Comparison of ENCODE assay signal across 36 cellular contexts in genomic region chr14:89369656-89370055, GRCh38. TPM values are rescaled to one million over a fixed set of nuclear protein-coding genes. Genes with fewer than 3 reads are reported as not detected.
A peak's percentile ranks its signal among the peaks of the same experiment; 100 is the strongest.
DNase-seq lines count a peak whose midpoint lies in the region; ATAC-seq, FAIRE-seq and TF ChIP-seq lines count a peak whose summit lies in the region.
"Had no signal": no experiment of that assay in that cellular context is flagged by ENCODE, and none has a peak within 500 bp of the region (broad histone marks: within the 10 kb centered on the region; RNA-seq: fewer than 3 reads in every experiment).

No MANE protein-coding gene starts in this region.

- no peak overlapping the region for H3K4me3 ChIP-seq in left ventricle myocardium inferior
- H3K4me3 ChIP-seq: HAP-1, K562, ovary, testis, uterus had no signal

- no peak for ATAC-seq in left cardiac atrium
- ATAC-seq in WTC11, result no peak
- ATAC-seq in naive B cell (ENCODE audit: low read depth in 2 of 2), result no peak
- ATAC-seq in activated CD4-positive, CD25-positive, alpha-beta regulatory T cell treated with anti-CD3 and anti-CD28 coated beads, Interleukin-2, amount 50 U/mL, for 24 hours, result no peak
- ATAC-seq in HG03520 (IDR thresholded peaks at IDR 0.05; ENCODE audit: unreplicated experiment), result no peak
- ATAC-seq: activated T-helper 17 cell treated with anti-CD3 and anti-CD28 coated beads, Interleukin-2, amount 50 U/mL, for 72 hours; K562; PC-3; right cardiac atrium; SK-N-SH treated with all-trans-retinoic acid at 6 μM for 48 hours had no signal

- peak overlapping the region; percentile 37 for H3K27ac ChIP-seq in left ventricle myocardium inferior (replicated peaks)
- H3K27ac ChIP-seq: ovary, testis, uterus, WERI-Rb-1 had no signal

- H3K27me3 ChIP-seq in left ventricle myocardium inferior (ENCODE audit: low read depth), result no peaks in the 10 kb centered on the region
- H3K27me3 ChIP-seq: ovary, testis, uterus had no signal

- H3K36me3 ChIP-seq in left ventricle myocardium inferior, result no peaks in the 10 kb centered on the region
- H3K36me3 ChIP-seq: HAP-1, ovary, uterus, WERI-Rb-1 had no signal

- no peak for FAIRE-seq in GM12892 (lab: Jason Lieb, UNC)
- FAIRE-seq: endometrium, frontal cortex, GM19239, K562 had no signal

- TF ChIP-seq CTCF in left ventricle myocardium inferior (IDR thresholded peaks at IDR 0.05; ENCODE audit: borderline replicate concordance) (no peak), WTC11 (IDR thresholded peaks at IDR 0.05) (no peak), type B pancreatic cell (conservative IDR thresholded peaks at IDR 0.05) (no peak)

- H3K9me3 ChIP-seq in left ventricle myocardium inferior (replicated peaks), result no peaks in the 10 kb centered on the region
- H3K9me3 ChIP-seq: HAP-1, ovary, testis, uterus had no signal

- H3K9me3 Mint-ChIP-seq in WTC11 (peaks cover 6% of the 10 kb centered on the region), naive B cell (peaks cover 0 to 2% (median 0%) of the 10 kb centered on the region in 7 donors), type B pancreatic cell (peaks cover 5% of the 10 kb centered on the region)
- H3K9me3 Mint-ChIP-seq: activated T-helper 17 cell treated with anti-CD3 and anti-CD28 coated beads, Interleukin-2, amount 50 U/mL, for 72 hours; central memory CD8-positive, alpha-beta T cell had no signal

- intact Hi-C loops in left ventricle myocardium inferior (cut with micrococcal nuclease) (no loop called here), left cardiac atrium (cut with DNase I) (no loop called here)

- POLR2A ChIA-PET in WTC11 (lab: Charles Lee), result no interaction called here

- H3K4me3 Mint-ChIP-seq in WTC11 (no peak overlapping the region), naive B cell (peak overlapping the region in 1 of 8 donors; percentile 33), type B pancreatic cell (no peak overlapping the region)
- H3K4me3 Mint-ChIP-seq: activated T-helper 17 cell treated with anti-CD3 and anti-CD28 coated beads, Interleukin-2, amount 50 U/mL, for 72 hours; CD14-positive monocyte; central memory CD8-positive, alpha-beta T cell; nephron progenitor cell had no signal

- H3K4me1 Mint-ChIP-seq in WTC11 (peaks cover 86% of the 10 kb centered on the region), naive B cell (peaks cover 56 to 86% (median 62%) of the 10 kb centered on the region in 3 donors), type B pancreatic cell (ENCODE audit: unreplicated experiment) (peaks cover 31% of the 10 kb centered on the region)

- H3K27me3 Mint-ChIP-seq in WTC11 (ENCODE audit: low read depth) (no peaks in the 10 kb centered on the region), naive B cell (no peaks in the 10 kb centered on the region), type B pancreatic cell (no peaks in the 10 kb centered on the region)
- H3K27me3 Mint-ChIP-seq: activated T-helper 17 cell treated with anti-CD3 and anti-CD28 coated beads, Interleukin-2, amount 50 U/mL, for 72 hours; central memory CD8-positive, alpha-beta T cell had no signal

- H3K27ac Mint-ChIP-seq in WTC11 (peak overlapping the region; percentile 95), naive B cell (peak overlapping the region in 5 of 6 donors; percentile 5 to 95 (median 29)), type B pancreatic cell (peak overlapping the region; percentile 87)
- H3K27ac Mint-ChIP-seq: activated T-helper 17 cell treated with anti-CD3 and anti-CD28 coated beads, Interleukin-2, amount 50 U/mL, for 72 hours had no signal

- no peak for TF ChIP-seq POLR2A in GM12892 (IDR thresholded peaks at IDR 0.05; ENCODE audit: low read depth, low read length)

- H3K36me3 Mint-ChIP-seq in WTC11, result peaks cover 7% of the 10 kb centered on the region
- no peaks in the 10 kb centered on the region for H3K36me3 Mint-ChIP-seq in naive B cell
- peaks cover 18% of the 10 kb centered on the region for H3K36me3 Mint-ChIP-seq in type B pancreatic cell

- no peak for DNase-seq in left ventricle myocardium inferior
- no peak for DNase-seq in left cardiac atrium
- no peak for DNase-seq in WTC11 (ENCODE audit: low spot score)
- no peak for DNase-seq in naive B cell
- DNase-seq in type B pancreatic cell (ENCODE audit: extremely low spot score, unreplicated experiment), result no peak
- DNase-seq in GM12892 (ENCODE audit: insufficient read length), result no peak
- DNase-seq: activated CD4-positive, alpha-beta T cell treated with anti-CD3 and anti-CD28 coated beads, Interleukin-2, amount 50 U/mL, for 4 hours; dermis blood vessel endothelial cell; DMS79; GDM1; NCI-H1105; NCI-H187 treated with DMSO at 0.1 percent for 48 hours; NCI-H524 treated with DMSO at 0.1 percent for 48 hours; nephron progenitor cell; NK-92 treated with Interleukin-12 subunit alpha and Interleukin-12 subunit beta, amount 100 ng/mL, for 24 hours; ovary; PC-3; right cardiac atrium; stimulated activated CD4-positive, alpha-beta T cell treated with anti-CD3 and anti-CD28 coated beads, Interleukin-12 subunit alpha, Interleukin-12 subunit beta, amount 100 ng/mL, for 4 hours; stimulated activated CD4-positive, alpha-beta T cell treated with anti-CD3 and anti-CD28 coated beads, Interleukin-4, amount 100 ng/mL, for 1 hour; stimulated activated naive CD4-positive, alpha-beta T cell; T-helper 9 cell; testis; uterus; WERI-Rb-1 had no signal

- CTCF ChIA-PET in WTC11 (lab: Charles Lee), result no interaction called here

- H3K4me1 ChIP-seq in left ventricle myocardium inferior, result peaks cover 80% of the 10 kb centered on the region

TF ChIP-seq in WTC11, 78 proteins besides CTCF, POLR2A, EP300 and RAD21:
- TF ChIP-seq ARID4B (CRISPR knock-in tag; IDR thresholded peaks at IDR 0.05; ENCODE audit: borderline replicate concordance), result no peak

RNA-seq across cellular contexts. Expression of gene FOXN3, which starts 47.4 kb away (rescaled TPM):
- total RNA-seq in left ventricle myocardium inferior (120 TPM), left cardiac atrium (100 to 1,000 TPM; 115 to 119 TPM), WTC11 (2021) (143 to 170 TPM (median 147 TPM) in 3 replicates), type B pancreatic cell (ENCODE audit: low replicate concordance) (40.4 and 73.5 TPM in 2 replicates)
- polyA plus RNA-seq in naive B cell (ENCODE audit: low read depth in 6 of 6), result 10 to 100 TPM; 47.8 to 77.5 (median 58.7) TPM
- polyA plus RNA-seq in GM12892 (2012; ENCODE audit: missing spikeins), result 29.8 TPM

Comparison
In these comparisons a context has a peak if more than half of its experiments do, and no peak if none do; other contexts are left out.
1. H3K27ac Mint-ChIP-seq: peak in every context shown above with its lines; median percentile 95 in WTC11; 87 in type B pancreatic cell; 29 in naive B cell.